ENCODE assay signal across 8 cellular contexts in the genomic region with DNA sequence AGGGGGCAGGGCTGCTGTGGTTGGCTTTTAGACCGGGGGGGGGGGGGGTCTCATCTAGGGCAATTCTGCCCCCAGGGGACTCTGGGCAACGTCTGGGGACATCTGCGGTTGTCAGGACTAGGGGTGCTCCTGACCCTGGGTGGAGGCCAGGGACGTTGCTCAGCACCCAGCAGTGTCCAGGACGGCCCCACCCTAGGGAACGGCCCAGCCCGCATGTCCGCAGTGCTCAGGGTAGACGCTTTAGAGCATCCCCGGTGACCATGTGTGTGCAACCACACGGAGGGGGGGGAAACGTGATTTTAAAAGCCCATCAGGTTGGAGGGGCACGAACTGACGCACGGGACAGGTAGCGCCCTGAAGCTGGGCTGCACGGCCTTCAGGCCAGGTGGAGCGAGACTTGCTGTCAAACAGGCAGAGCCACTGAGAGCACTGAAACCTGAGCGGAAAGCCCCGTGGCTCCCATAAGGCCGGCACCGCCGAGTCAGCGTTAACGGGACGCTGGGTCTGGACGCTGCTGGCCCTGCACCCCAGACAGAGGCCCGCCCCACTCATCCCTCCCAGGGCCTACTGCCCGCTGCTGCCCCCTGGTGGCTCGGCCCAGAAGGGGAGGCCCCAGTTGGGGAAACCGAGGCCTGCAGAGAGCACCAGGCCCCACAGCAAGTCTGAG. TPM values are rescaled to one million over a fixed set of nuclear protein-coding genes. Genes with fewer than 3 reads are reported as not detected.
A peak's percentile ranks its signal among the peaks of the same experiment; 100 is the strongest.
DNase-seq lines count a peak whose midpoint lies in the region; ATAC-seq, FAIRE-seq and TF ChIP-seq lines count a peak whose summit lies in the region.

No MANE protein-coding gene starts in this region.

- peak overlapping the region in 1 of 7 donors; percentile 60 for H3K27ac Mint-ChIP-seq in CD14-positive monocyte
- no peak overlapping the region for H3K27ac Mint-ChIP-seq in effector memory CD8-positive, alpha-beta T cell

- intact Hi-C loops in CD14-positive monocyte (cut with micrococcal nuclease) = loop anchor here in 1 of 2 donors (5.0 kb wide), 1 partner anchor 71 kb away; no protein-coding TSS in a partner anchor

- ATAC-seq in effector memory CD8-positive, alpha-beta T cell (replicated peaks) = peak; percentile 56
- ATAC-seq in GM18858 (IDR thresholded peaks at IDR 0.05; ENCODE audit: unreplicated experiment) = no peak

- no peak overlapping the region for H3K4me3 Mint-ChIP-seq in CD14-positive monocyte
- no peak overlapping the region for H3K4me3 Mint-ChIP-seq in effector memory CD8-positive, alpha-beta T cell

- peak overlapping the region in 2 of 5 donors; percentile 11 to 73 for H3K9ac ChIP-seq in subcutaneous abdominal adipose tissue (ENCODE audit: low read length in 5 of 5)

- peaks cover 30 to 73% of the 10 kb centered on the region in 2 donors for H3K36me3 Mint-ChIP-seq in CD14-positive monocyte
- H3K36me3 Mint-ChIP-seq in effector memory CD8-positive, alpha-beta T cell (ENCODE audit: insufficient read depth) = peaks cover 28% of the 10 kb centered on the region

- peaks cover 0 to 8% (median 5%) of the 10 kb centered on the region in 5 donors for H3K4me1 ChIP-seq in subcutaneous abdominal adipose tissue (ENCODE audit: control insufficient read depth in 5 of 5, insufficient read depth in 5 of 5, low read length in 5 of 5)

- no peaks in the 10 kb centered on the region for H3K9me3 ChIP-seq in subcutaneous abdominal adipose tissue (ENCODE audit: control insufficient read depth in 5 of 5, low read length in 5 of 5)

- no peaks in the 10 kb centered on the region for H3K27me3 ChIP-seq in HL-60 (ENCODE audit: insufficient read depth, poor library complexity, severe bottlenecking)
- H3K27me3 ChIP-seq in subcutaneous abdominal adipose tissue (ENCODE audit: control insufficient read depth in 5 of 5, insufficient read depth in 4 of 5, low read length in 5 of 5) = no peaks in the 10 kb centered on the region

- FAIRE-seq in RCC 7860 (lab: Jason Lieb, UNC) = no peak

- H3K4me3 ChIP-seq in HL-60 (replicated peaks; ENCODE audit: insufficient read depth, low read length) = no peak overlapping the region
- peak overlapping the region in 4 of 5 donors; percentile 37 to 60 (median 48) for H3K4me3 ChIP-seq in subcutaneous abdominal adipose tissue (ENCODE audit: low read depth in 1 of 5, low read length in 5 of 5)

- DNase-seq in CD14-positive monocyte (ENCODE audit: low spot score) (peak; percentile 44), HL-60 (ENCODE audit: low read depth in 1 of 2, low spot score in 1 of 2) (peak in 1 of 2 experiments; percentile 12), myocyte (ENCODE audit: low read depth) (peak; percentile 39), RCC 7860 (ENCODE audit: low spot score) (no peak)
- DNase-seq in activated CD4-positive, alpha-beta T cell treated with anti-CD3 and anti-CD28 coated beads, Interleukin-2, amount 50 U/mL, for 4 hours = peak; percentile 34 to 38
- DNase-seq in effector memory CD8-positive, alpha-beta T cell = peak; percentile 34 to 44 (median 35)

- H3K27ac ChIP-seq in HL-60 (replicated peaks) (no peak overlapping the region), subcutaneous abdominal adipose tissue (ENCODE audit: low read depth, low read length) (no peak overlapping the region)

- H3K4me1 Mint-ChIP-seq in CD14-positive monocyte = peaks cover 9% of the 10 kb centered on the region
- H3K4me1 Mint-ChIP-seq in effector memory CD8-positive, alpha-beta T cell (ENCODE audit: low read depth in 2 of 2) = peaks cover 0 to 9% of the 10 kb centered on the region in 2 donors

- H3K27me3 Mint-ChIP-seq in CD14-positive monocyte (ENCODE audit: low read depth in 3 of 3) = no peaks in the 10 kb centered on the region
- no peaks in the 10 kb centered on the region for H3K27me3 Mint-ChIP-seq in effector memory CD8-positive, alpha-beta T cell

- no peaks in the 10 kb centered on the region for H3K9me3 Mint-ChIP-seq in CD14-positive monocyte
- H3K9me3 Mint-ChIP-seq in effector memory CD8-positive, alpha-beta T cell = no peaks in the 10 kb centered on the region

- peaks cover 0 to 75% (median 31%) of the 10 kb centered on the region in 5 donors for H3K36me3 ChIP-seq in subcutaneous abdominal adipose tissue (ENCODE audit: control insufficient read depth in 5 of 5, insufficient read depth in 5 of 5, low read length in 5 of 5)

- peak; percentile 93 for TF ChIP-seq CTCF in CD14-positive monocyte (IDR thresholded peaks at IDR 0.05)
- TF ChIP-seq CTCF in HL-60 (IDR thresholded peaks at IDR 0.05; ENCODE audit: insufficient read depth, low read length) = peak; percentile 43

RNA-seq across cellular contexts. Expression of a gene that starts 8.3 kb away (rescaled TPM):
- 1 to 10 TPM; 2.5 to 3.0 TPM for polyA plus RNA-seq in CD14-positive monocyte
- total RNA-seq in myocyte = 33.8 and 34.9 TPM in 2 replicates
- 19.7 TPM for polyA plus RNA-seq in myocyte (2012)

RNA-seq across cellular contexts. Expression of a gene that starts 11.6 kb away (rescaled TPM):
- polyA plus RNA-seq in CD14-positive monocyte = under 1 TPM in 1 of 2 donors, not detected in 1; 0.05 TPM
- total RNA-seq in myocyte = 0.16 and 0.26 TPM in 2 replicates
- 0.21 TPM for polyA plus RNA-seq in myocyte (2012)

RNA-seq across cellular contexts. Expression of a gene that starts 33.0 kb away (rescaled TPM):
- polyA plus RNA-seq in CD14-positive monocyte = under 1 TPM in 1 of 2 donors, not detected in 1; 0.03 TPM
- total RNA-seq in myocyte = 0.19 and 0.31 TPM in 2 replicates
- polyA plus RNA-seq in myocyte (2012) = 0.08 TPM

RNA-seq across cellular contexts. Expression of a gene that starts 45.5 kb away (rescaled TPM):
- polyA plus RNA-seq in CD14-positive monocyte = 10 to 100 TPM; 52.4 to 58.8 TPM
- total RNA-seq in myocyte = 99.9 and 102 TPM in 2 replicates
- polyA plus RNA-seq in myocyte (2012) = 73.9 TPM
